ENCODE assay signal across 22 cellular contexts in the genomic region with DNA sequence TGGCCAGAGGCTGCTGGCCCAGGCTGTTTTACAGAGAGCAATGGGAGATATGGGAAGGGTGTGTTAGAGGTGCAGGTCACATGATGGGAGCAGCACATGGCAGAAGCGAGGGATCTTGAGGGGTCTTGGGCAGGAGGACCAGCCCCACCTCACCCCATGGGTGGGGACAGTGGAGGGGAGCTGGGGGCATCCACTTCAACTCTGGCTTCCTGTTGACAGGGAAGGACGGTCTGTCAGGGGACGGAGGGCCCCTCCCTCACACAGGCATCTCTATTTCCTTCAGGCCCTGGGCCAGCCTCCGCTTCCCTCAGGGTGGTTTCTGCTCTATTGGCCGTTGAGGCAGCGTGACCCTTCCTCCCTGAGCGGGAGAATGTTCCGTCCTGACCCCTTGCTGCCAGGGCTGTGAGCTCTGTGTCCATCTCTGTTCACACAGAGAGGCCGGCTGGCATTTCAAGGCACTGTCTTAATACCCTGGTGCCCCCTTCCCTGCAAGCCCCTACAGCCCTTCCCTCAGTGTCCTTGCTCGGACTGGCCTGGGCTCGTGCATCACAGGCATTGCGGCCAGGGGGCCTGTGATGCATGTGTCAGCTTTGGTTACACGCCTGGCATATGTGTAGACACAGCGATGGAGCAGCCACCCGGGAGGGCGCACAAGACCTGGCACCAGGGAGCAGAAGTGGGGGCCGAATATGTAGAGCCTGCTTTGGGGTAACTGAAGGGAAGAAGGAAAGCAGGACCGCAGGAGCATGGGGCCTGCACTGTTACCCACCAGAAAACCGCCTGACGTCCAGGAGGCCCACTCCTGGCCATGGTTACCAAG. TPM values are rescaled to one million over a fixed set of nuclear protein-coding genes. Genes with fewer than 3 reads are reported as not detected.
"Had no signal": no experiment of that assay in that cellular context is flagged by ENCODE, and none has a peak within 500 bp of the region (broad histone marks: within the 10 kb centered on the region; RNA-seq: fewer than 3 reads in every experiment).

No MANE protein-coding gene starts in this region.

- H3K4me3 Mint-ChIP-seq: activated B cell treated with CpG ODN at 0.5 μM for 24 hours; activated CD4-positive, alpha-beta T cell treated with anti-CD3 and anti-CD28 coated beads, Interleukin-2, amount 10 ng/mL, durations not matched to agents 7 days and 5 days; activated T-cell treated with anti-CD3 and anti-CD28 coated beads, Interleukin-2, amount 50 U/mL, for 24 hours; mesothelial cell of epicardium; nephron progenitor cell; stimulated activated naive CD8-positive, alpha-beta T cell treated with anti-CD3 and anti-CD28 coated beads, Interleukin-15, Interleukin-2, amounts not matched to agents 100 ng/mL and 50 ng/mL, for 24 hours; T-helper 2 cell treated with Interferon-gamma antibody and Interleukin-4, amounts not matched to agents 5 μg/mL and 100 μg/mL, for 36 hours had no signal

- ATAC-seq: activated naive CD4-positive, alpha-beta T cell treated with anti-CD3 and anti-CD28 coated beads, Interleukin-2, amount 50 U/mL, for 72 hours; foreskin keratinocyte had no signal

- H3K36me3 Mint-ChIP-seq: mesothelial cell of epicardium had no signal

- FAIRE-seq: small intestine had no signal

- H3K36me3 ChIP-seq: colonic mucosa, uterus had no signal

- H3K27me3 ChIP-seq: colonic mucosa, testis, uterus had no signal

- H3K4me1 Mint-ChIP-seq: activated B cell treated with CpG ODN at 0.5 μM for 24 hours; activated CD4-positive, alpha-beta T cell treated with anti-CD3 and anti-CD28 coated beads, Interleukin-2, amount 10 ng/mL, durations not matched to agents 7 days and 5 days; mesothelial cell of epicardium; nephron progenitor cell had no signal

- H3K27ac Mint-ChIP-seq: activated B cell treated with CpG ODN at 0.5 μM for 24 hours; activated CD4-positive, alpha-beta T cell treated with anti-CD3 and anti-CD28 coated beads, Interleukin-2, amount 10 ng/mL, durations not matched to agents 7 days and 5 days; activated T-cell treated with anti-CD3 and anti-CD28 coated beads, Interleukin-2, amount 50 U/mL, for 24 hours; mesothelial cell of epicardium; nephron progenitor cell; stimulated activated naive CD8-positive, alpha-beta T cell treated with anti-CD3 and anti-CD28 coated beads, Interleukin-15, Interleukin-2, amounts not matched to agents 100 ng/mL and 50 ng/mL, for 24 hours; T-helper 2 cell treated with Interferon-gamma antibody and Interleukin-4, amounts not matched to agents 5 μg/mL and 100 μg/mL, for 36 hours had no signal

- DNase-seq: activated B cell treated with CpG ODN at 0.5 μM for 24 hours; activated CD4-positive, alpha-beta T cell treated with anti-CD3 and anti-CD28 coated beads, Interleukin-2, amount 10 ng/mL, durations not matched to agents 7 days and 5 days; activated gamma-delta T cell; activated T-cell treated with anti-CD3 and anti-CD28 coated beads, Interleukin-2, amount 50 U/mL, for 24 hours; amniotic stem cell; central memory CD4-positive, alpha-beta T cell; colonic mucosa; effector CD4-positive, alpha-beta T cell; foreskin keratinocyte; glutamatergic neuron; kidney glomerular epithelial cell; nephron progenitor cell; small intestine; stimulated activated CD4-positive, alpha-beta T cell treated with anti-CD3 and anti-CD28 coated beads, Interleukin-4, amount 100 ng/mL, for 4 hours; testis; uterus had no signal

- H3K4me3 ChIP-seq: colonic mucosa, lung, testis, uterus had no signal

- H3K9me3 Mint-ChIP-seq: activated B cell treated with CpG ODN at 0.5 μM for 24 hours; activated T-cell treated with anti-CD3 and anti-CD28 coated beads, Interleukin-2, amount 50 U/mL, for 24 hours; mesothelial cell of epicardium; T-helper 2 cell treated with Interferon-gamma antibody and Interleukin-4, amounts not matched to agents 5 μg/mL and 100 μg/mL, for 36 hours had no signal

RNA-seq across cellular contexts. Expression of a gene that starts 31.8 kb away (rescaled TPM):
- total RNA-seq: activated B cell treated with CpG ODN at 0.5 μM for 24 hours; activated CD4-positive, alpha-beta T cell treated with anti-CD3 and anti-CD28 coated beads, Interleukin-2, amount 10 ng/mL, durations not matched to agents 7 days and 5 days; foreskin keratinocyte; mesothelial cell of epicardium; SK-MEL-5 had no signal
- polyA plus RNA-seq: foreskin keratinocyte had no signal
